ENCODE assay signal across 18 cellular contexts in the genomic region with DNA sequence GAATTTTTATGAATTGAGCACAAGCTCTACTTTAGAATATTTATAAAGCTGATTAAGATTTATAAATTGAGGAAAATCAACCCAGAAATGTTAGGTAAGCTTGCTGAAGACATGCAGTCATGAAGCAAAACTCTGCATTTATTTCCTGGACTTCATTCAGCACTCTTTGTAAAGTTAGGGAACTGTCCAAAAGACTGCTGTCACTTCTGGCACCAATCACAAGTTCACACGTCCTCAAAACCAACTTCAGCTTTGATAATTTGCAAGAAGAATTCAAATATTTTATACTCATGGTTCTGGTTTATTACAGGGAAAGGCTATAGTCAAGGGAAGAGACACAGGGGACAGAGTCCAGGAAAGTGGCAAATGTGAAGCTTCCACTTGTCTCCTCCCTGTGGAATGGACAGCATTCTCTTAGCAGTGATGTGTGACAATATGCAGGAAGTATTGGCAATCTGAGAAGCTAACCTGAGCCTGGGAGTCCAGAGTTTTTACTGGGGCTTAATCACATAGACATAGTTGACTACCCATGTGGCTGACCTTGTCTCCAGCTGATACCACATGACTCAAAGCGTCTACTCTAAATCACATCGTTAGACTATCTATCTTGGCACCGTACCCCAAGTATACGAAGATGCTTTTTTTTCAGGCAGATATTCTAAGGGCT.
"Had no signal": no experiment of that assay in that cellular context is flagged by ENCODE, and none has a peak within 500 bp of the region (broad histone marks: within the 10 kb centered on the region; RNA-seq: fewer than 3 reads in every experiment).

No MANE protein-coding gene starts in this region.

- H3K4me3 ChIP-seq: ascending aorta, skin epidermis, transverse colon had no signal

- ATAC-seq: naive thymus-derived CD4-positive, alpha-beta T cell had no signal

- H3K79me2 ChIP-seq: parathyroid adenoma had no signal

- H3K9ac ChIP-seq: parathyroid adenoma had no signal

- H2AFZ ChIP-seq: parathyroid adenoma had no signal

- H3K27ac Mint-ChIP-seq: activated naive CD4-positive, alpha-beta T cell treated with anti-CD3 and anti-CD28 coated beads, Interleukin-2, amount 10 ng/mL, durations not matched to agents 7 days and 5 days; activated T-helper 2 cell treated with anti-CD3 and anti-CD28 coated beads, Interferon-gamma antibody, Interleukin-2, Interleukin-4, amounts not matched to agents 10 μg/mL and 5 μg/mL and 100 μg/mL, durations not matched to agents 14 hours and 24 hours and 36 hours; naive thymus-derived CD4-positive, alpha-beta T cell had no signal

- H3K36me3 ChIP-seq: ascending aorta, neutrophil, transverse colon had no signal

- H3K9me3 ChIP-seq: ascending aorta, neutrophil, transverse colon had no signal

- H3K27ac ChIP-seq: ascending aorta, neutrophil, parathyroid adenoma, skin epidermis, transverse colon had no signal

- H3K4me3 Mint-ChIP-seq: activated naive CD4-positive, alpha-beta T cell treated with anti-CD3 and anti-CD28 coated beads, Interleukin-2, amount 10 ng/mL, durations not matched to agents 7 days and 5 days; naive thymus-derived CD4-positive, alpha-beta T cell had no signal

- H3K4me1 ChIP-seq: ascending aorta, parathyroid adenoma had no signal

- FAIRE-seq: bronchial epithelial cell had no signal

- DNase-seq: activated CD4-positive, alpha-beta T cell treated with anti-CD3 and anti-CD28 coated beads for 1 hour; activated CD4-positive, alpha-beta T cell treated with anti-CD3 and anti-CD28 coated beads, Interleukin-2, amount 50 U/mL, for 4 hours; activated naive CD4-positive, alpha-beta T cell treated with anti-CD3 and anti-CD28 coated beads, Interleukin-2, amount 10 ng/mL, durations not matched to agents 7 days and 5 days; activated T-cell treated with anti-CD3 and anti-CD28 coated beads for 4 hours; dermis blood vessel endothelial cell; naive thymus-derived CD4-positive, alpha-beta T cell; stimulated activated CD4-positive, alpha-beta T cell treated with anti-CD3 and anti-CD28 coated beads, Interleukin-4, amount 100 ng/mL, for 4 hours; stimulated activated CD8-positive, alpha-beta memory T cell treated with anti-CD3 and anti-CD28 coated beads, Interleukin-4, amount 100 ng/mL, for 48 hours; stimulated activated naive CD4-positive, alpha-beta T cell treated with Interleukin-2 at 50 U/mL for 16 hours; T-helper 1 cell; T1000; transverse colon had no signal

- H3K27me3 ChIP-seq: ascending aorta, transverse colon had no signal
